ENCODE assay signal across 19 cellular contexts in genomic region chr14:104209985-104210520, GRCh38.
A peak's percentile ranks its signal among the peaks of the same experiment; 100 is the strongest.
DNase-seq lines count a peak whose midpoint lies in the region; ATAC-seq, FAIRE-seq and TF ChIP-seq lines count a peak whose summit lies in the region.
"Had no signal": no experiment of that assay in that cellular context is flagged by ENCODE, and none has a peak within 500 bp of the region (broad histone marks: within the 10 kb centered on the region; RNA-seq: fewer than 3 reads in every experiment).

No MANE protein-coding gene starts in this region.

- no peak overlapping the region for H3K4me3 ChIP-seq in right atrium auricular region
- no peak overlapping the region for H3K4me3 ChIP-seq in kidney (ENCODE audit: low read length in 2 of 2)
- H3K4me3 ChIP-seq: A549, PC-9, SJCRH30 had no signal

- no peaks in the 10 kb centered on the region for H3K36me3 ChIP-seq in right atrium auricular region
- no peaks in the 10 kb centered on the region for H3K36me3 ChIP-seq in kidney (ENCODE audit: control insufficient read depth in 1 of 2, insufficient read depth in 2 of 2, low read length in 2 of 2)
- H3K36me3 ChIP-seq: SJCRH30 had no signal

- ATAC-seq in left cardiac atrium, result no peak
- ATAC-seq in foreskin keratinocyte, result no peak
- no peak for ATAC-seq in GM21515 (IDR thresholded peaks at IDR 0.05; ENCODE audit: unreplicated experiment)
- ATAC-seq: A549 had no signal

- no peak for FAIRE-seq in kidney (lab: Jason Lieb, UNC)
- FAIRE-seq: A549, D721Med, GM12891, H1 had no signal

- H3K4me1 ChIP-seq in right atrium auricular region (no peaks in the 10 kb centered on the region), kidney (ENCODE audit: control insufficient read depth in 1 of 2, insufficient read depth in 1 of 2, low read depth in 1 of 2, low read length in 2 of 2) (no peaks in the 10 kb centered on the region), foreskin keratinocyte (no peaks in the 10 kb centered on the region)
- H3K4me1 ChIP-seq: A549, SJCRH30 had no signal

- H3K9ac ChIP-seq in kidney (ENCODE audit: low read length in 2 of 2), result no peak overlapping the region

- no peak overlapping the region for H3K27ac ChIP-seq in right atrium auricular region
- H3K27ac ChIP-seq in kidney (ENCODE audit: low read depth in 2 of 2, low read length in 2 of 2), result no peak overlapping the region
- H3K27ac ChIP-seq in foreskin keratinocyte, result no peak overlapping the region
- H3K27ac ChIP-seq in caudate nucleus (ENCODE audit: low read depth, low read length), result no peak overlapping the region
- H3K27ac ChIP-seq: A549, PC-9, RWPE1, SJCRH30 had no signal

- intact Hi-C loops in left cardiac atrium (cut with DNase I), result no loop called here
- intact Hi-C loops in kidney (cut with DNase I), result no loop called here

- DNase-seq in left cardiac atrium, result peak; percentile 3
- DNase-seq in right atrium auricular region (ENCODE audit: low spot score), result no peak
- DNase-seq in NCI-H69 (lab: John Stamatoyannopoulos, UW), result peak; percentile 92
- DNase-seq in kidney, result peak; percentile 67
- DNase-seq in foreskin keratinocyte, result no peak
- no peak for DNase-seq in caudate nucleus (lab: John Stamatoyannopoulos, UW)
- DNase-seq: C1 segment of cervical spinal cord; CD8-positive, alpha-beta memory T cell; NCI-H187 treated with DMSO at 0.1 percent for 48 hours; NCI-H446 treated with DMSO at 0.1 percent for 48 hours; NCI-H82; PC-9; SJCRH30 had no signal

- TF ChIP-seq CTCF in right atrium auricular region (IDR thresholded peaks at IDR 0.05) (no peak), kidney (IDR thresholded peaks at IDR 0.05; ENCODE audit: borderline replicate concordance, extremely low read depth, insufficient read depth) (no peak), foreskin keratinocyte (conservative IDR thresholded peaks at IDR 0.05) (no peak)

- H3K27me3 ChIP-seq in right atrium auricular region (no peaks in the 10 kb centered on the region), foreskin keratinocyte (no peaks in the 10 kb centered on the region)
- H3K27me3 ChIP-seq: SJCRH30 had no signal

- H3K9me3 ChIP-seq in right atrium auricular region (no peaks in the 10 kb centered on the region), kidney (ENCODE audit: control insufficient read depth in 1 of 2, low read length in 2 of 2) (no peaks in the 10 kb centered on the region)
- H3K9me3 ChIP-seq: A549, SJCRH30 had no signal

Comparison
In these comparisons a context has a peak if more than half of its experiments do, and no peak if none do; other contexts are left out.
1. DNase-seq: peak in left cardiac atrium (single experiment), NCI-H69 (single experiment) and kidney (single experiment); none in right atrium auricular region (single experiment), foreskin keratinocyte (0 of 2) and caudate nucleus (0 of 61).